8 cellular contexts compared by ENCODE assay signal in genomic region chr11:65478411-65479183, GRCh38. TPM values are rescaled to one million over a fixed set of nuclear protein-coding genes. Genes with fewer than 3 reads are reported as not detected.
A peak's percentile ranks its signal among the peaks of the same experiment; 100 is the strongest.
DNase-seq lines count a peak whose midpoint lies in the region; ATAC-seq and TF ChIP-seq lines count a peak whose summit lies in the region.

No MANE protein-coding gene starts in this region.

- no peak for DNase-seq in activated CD8-positive, alpha-beta memory T cell treated with anti-CD3 and anti-CD28 coated beads, Interleukin-2, amount 10 ng/mL, durations not matched to agents 7 days and 5 days
- DNase-seq in activated CD8-positive, alpha-beta memory T cell treated with anti-CD3 and anti-CD28 coated beads, Interleukin-2, amount 50 U/mL, for 4 hours = no peak
- DNase-seq in central memory CD8-positive, alpha-beta T cell (ENCODE audit: low spot score in 2 of 2) = no peak
- DNase-seq in transverse colon (peak; percentile 61), NCI-H748 treated with DMSO at 0.1 percent for 48 hours (lab: John Stamatoyannopoulos, UW) (no peak), MV-4-11 (lab: John Stamatoyannopoulos, UW) (no peak)

- no peak overlapping the region for H3K4me3 ChIP-seq in mesodermal cell (ENCODE audit: extremely low read depth, insufficient read depth, low read length, poor library complexity, severe bottlenecking)
- peak overlapping the region in 3 of 4 donors; percentile 49 to 79 (median 67) for H3K4me3 ChIP-seq in transverse colon

- peaks cover 3% of the 10 kb centered on the region for H3K27me3 Mint-ChIP-seq in activated CD8-positive, alpha-beta memory T cell treated with anti-CD3 and anti-CD28 coated beads, Interleukin-2, amount 10 ng/mL, durations not matched to agents 7 days and 5 days
- no peaks in the 10 kb centered on the region for H3K27me3 Mint-ChIP-seq in central memory CD8-positive, alpha-beta T cell

- in situ Hi-C loops in transverse colon (cut with MboI; ENCODE audit: low pct_ligation_motif_present in 1 of 4, low pct_unique_long_range_greater_than_20kb in 1 of 4, low sequenced_read_pairs in 3 of 4) = no loop called here

- no peaks in the 10 kb centered on the region for H3K27me3 ChIP-seq in transverse colon

- intact Hi-C loops in transverse colon (cut with DNase I; ENCODE audit: low total_unique reads) = no loop called here

- TF ChIP-seq CTCF in transverse colon (IDR thresholded peaks at IDR 0.05) = no peak

- H3K36me3 Mint-ChIP-seq in activated CD8-positive, alpha-beta memory T cell treated with anti-CD3 and anti-CD28 coated beads, Interleukin-2, amount 10 ng/mL, durations not matched to agents 7 days and 5 days = peaks cover 3% of the 10 kb centered on the region
- peaks cover 13% of the 10 kb centered on the region for H3K36me3 Mint-ChIP-seq in central memory CD8-positive, alpha-beta T cell (ENCODE audit: insufficient read depth)

- no peak for TF ChIP-seq POLR2A in transverse colon (IDR thresholded peaks at IDR 0.05)

- H3K27ac Mint-ChIP-seq in activated CD8-positive, alpha-beta memory T cell treated with anti-CD3 and anti-CD28 coated beads, Interleukin-2, amount 10 ng/mL, durations not matched to agents 7 days and 5 days = peak overlapping the region; percentile 32
- peak overlapping the region; percentile 98 for H3K27ac Mint-ChIP-seq in central memory CD8-positive, alpha-beta T cell (ENCODE audit: low read depth)

- TF ChIP-seq EP300 in transverse colon (IDR thresholded peaks at IDR 0.05; ENCODE audit: low read depth) = no peak

- no peaks in the 10 kb centered on the region for H3K9me3 ChIP-seq in mesodermal cell (ENCODE audit: control insufficient read depth, low read length)
- no peaks in the 10 kb centered on the region for H3K9me3 ChIP-seq in transverse colon

- H3K27ac ChIP-seq in mesodermal cell (ENCODE audit: low read depth, low read length, severe bottlenecking) (peak overlapping the region; percentile 72), transverse colon (peak overlapping the region; percentile 96 to 100 (median 98))

- 76 to 83% methylated on average over 21 to 29 of the region's 33 CpGs for WGBS in mesodermal cell (ENCODE audit: insufficient coverage in 2 of 2), 2 experiments
- WGBS in transverse colon (ENCODE audit: low coverage in 1 of 2), 2 donors = 43 to 58% methylated on average over 2 to 23 of the region's 33 CpGs

- ATAC-seq in activated CD8-positive, alpha-beta memory T cell treated with anti-CD3 and anti-CD28 coated beads, Interleukin-2, amount 10 ng/mL, durations not matched to agents 7 days and 5 days = no peak
- ATAC-seq in central memory CD8-positive, alpha-beta T cell (replicated peaks; ENCODE audit: extremely low read depth, poor library complexity, severe bottlenecking) = no peak
- no peak for ATAC-seq in GM21529 (IDR thresholded peaks at IDR 0.05; ENCODE audit: unreplicated experiment)

- no peak overlapping the region for H3K4me3 Mint-ChIP-seq in activated CD8-positive, alpha-beta memory T cell treated with anti-CD3 and anti-CD28 coated beads, Interleukin-2, amount 10 ng/mL, durations not matched to agents 7 days and 5 days
- peak overlapping the region; percentile 90 for H3K4me3 Mint-ChIP-seq in central memory CD8-positive, alpha-beta T cell

- no peaks in the 10 kb centered on the region for H3K9me3 Mint-ChIP-seq in activated CD8-positive, alpha-beta memory T cell treated with anti-CD3 and anti-CD28 coated beads, Interleukin-2, amount 10 ng/mL, durations not matched to agents 7 days and 5 days (ENCODE audit: low read depth)
- H3K9me3 Mint-ChIP-seq in central memory CD8-positive, alpha-beta T cell = no peaks in the 10 kb centered on the region

- H3K4me1 Mint-ChIP-seq in activated CD8-positive, alpha-beta memory T cell treated with anti-CD3 and anti-CD28 coated beads, Interleukin-2, amount 10 ng/mL, durations not matched to agents 7 days and 5 days = peaks cover 20% of the 10 kb centered on the region
- peaks cover 14% of the 10 kb centered on the region for H3K4me1 Mint-ChIP-seq in central memory CD8-positive, alpha-beta T cell

- CTCF ChIA-PET in activated CD8-positive, alpha-beta memory T cell treated with anti-CD3 and anti-CD28 coated beads, Interleukin-2, amount 10 ng/mL, durations not matched to agents 7 days and 5 days (lab: Charles Lee) = interaction anchor here (0.8 to 8.4 kb wide), 13 partner anchors 7 to 317 kb away, joined by 3 to 102 read pairs (median 8); partner anchors contain the start of gene MALAT1

- H3K36me3 ChIP-seq in mesodermal cell (ENCODE audit: control insufficient read depth, insufficient read depth, low read length) (no peaks in the 10 kb centered on the region), transverse colon (no peaks in the 10 kb centered on the region)

- H3K4me1 ChIP-seq in mesodermal cell (ENCODE audit: control insufficient read depth, insufficient read depth, low read length, poor library complexity, severe bottlenecking) (peaks cover 52% of the 10 kb centered on the region), transverse colon (peaks cover 27 to 63% (median 48%) of the 10 kb centered on the region in 4 donors)

RNA-seq across cellular contexts. Expression of gene MALAT1, which starts 20.2 kb away (rescaled TPM):
- 1,000 to 10,000 TPM; 4,026 to 5,234 TPM for total RNA-seq in activated CD8-positive, alpha-beta memory T cell treated with anti-CD3 and anti-CD28 coated beads, Interleukin-2, amount 10 ng/mL, durations not matched to agents 7 days and 5 days
- 1,431 TPM for polyA plus RNA-seq in mesodermal cell (2013, experiment 1 of 2)
- polyA plus RNA-seq in mesodermal cell (2013, experiment 2 of 2) = 2,018 TPM
- over 10,000 TPM; 17,948 to 48,028 (median 23,406) TPM for total RNA-seq in transverse colon

RNA-seq across cellular contexts. Expression of gene SCYL1, which starts 46.3 kb away (rescaled TPM):
- total RNA-seq in activated CD8-positive, alpha-beta memory T cell treated with anti-CD3 and anti-CD28 coated beads, Interleukin-2, amount 10 ng/mL, durations not matched to agents 7 days and 5 days = 10 to 100 TPM; 68.0 to 76.7 TPM
- polyA plus RNA-seq in mesodermal cell (2013, experiment 1 of 2) = 102 TPM
- polyA plus RNA-seq in mesodermal cell (2013, experiment 2 of 2) = 89.8 TPM
- total RNA-seq in transverse colon = 10 to 100 TPM; 41.0 to 78.4 (median 69.2) TPM

RNA-seq across cellular contexts. Expression of gene NEAT1, which starts 56.0 kb away (rescaled TPM):
- 100 to 1,000 TPM; 525 to 618 TPM for total RNA-seq in activated CD8-positive, alpha-beta memory T cell treated with anti-CD3 and anti-CD28 coated beads, Interleukin-2, amount 10 ng/mL, durations not matched to agents 7 days and 5 days
- polyA plus RNA-seq in mesodermal cell (2013, experiment 1 of 2) = 32.4 TPM
- polyA plus RNA-seq in mesodermal cell (2013, experiment 2 of 2) = 28.8 TPM
- total RNA-seq in transverse colon = 100 to 1,000 TPM; 370 to 782 (median 680) TPM
